ENCODE assay signal across 1 cellular context in the genomic region with DNA sequence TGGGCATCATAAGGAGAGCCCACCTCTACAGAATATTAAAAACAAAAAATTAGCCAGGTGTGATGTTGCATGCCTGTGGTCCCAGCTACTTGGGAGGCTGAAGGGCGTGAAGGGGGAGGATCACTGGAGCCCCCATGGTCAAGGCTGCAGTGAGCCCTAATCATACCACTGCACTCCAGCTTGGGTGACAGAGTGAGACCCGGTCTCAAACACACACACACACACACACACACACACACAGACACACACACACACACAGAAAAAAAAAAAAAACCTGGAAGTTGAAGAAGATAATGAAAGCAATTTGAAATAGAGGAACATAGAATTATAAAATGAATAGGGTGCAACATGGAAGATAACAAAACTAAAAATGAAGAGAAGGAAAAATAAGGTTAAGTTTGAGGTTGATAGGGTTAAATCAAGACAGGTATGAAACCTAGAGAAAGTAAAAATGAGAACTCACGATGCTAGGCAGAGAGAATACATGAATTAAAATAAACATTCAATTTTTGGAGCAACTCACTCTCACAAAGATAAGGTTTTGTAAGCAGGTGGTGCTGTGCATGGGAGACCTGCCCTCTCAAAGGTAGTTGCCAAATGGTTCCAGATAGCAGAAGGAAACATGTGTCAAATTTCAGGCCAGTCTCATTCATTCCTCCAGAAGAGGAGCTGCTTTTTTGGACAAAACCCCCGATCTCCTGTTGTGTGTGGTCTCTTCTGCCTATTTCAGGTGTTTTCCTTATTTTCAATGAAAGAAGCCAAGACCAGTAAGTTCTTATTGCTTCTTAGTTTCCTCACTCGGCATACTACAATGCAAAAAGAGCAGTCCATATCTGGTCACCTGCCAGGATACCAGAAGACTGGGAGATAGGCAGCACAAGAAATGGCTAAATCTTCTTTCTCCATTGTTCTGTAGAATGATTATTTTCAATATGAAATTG.
TF ChIP-seq lines count a peak whose summit lies in the region.

No MANE protein-coding gene starts in this region.

TF ChIP-seq in K562, 482 proteins besides CTCF, POLR2A, EP300 and RAD21 (continued from another document and continues in another):
- TF ChIP-seq, protein P1, sequence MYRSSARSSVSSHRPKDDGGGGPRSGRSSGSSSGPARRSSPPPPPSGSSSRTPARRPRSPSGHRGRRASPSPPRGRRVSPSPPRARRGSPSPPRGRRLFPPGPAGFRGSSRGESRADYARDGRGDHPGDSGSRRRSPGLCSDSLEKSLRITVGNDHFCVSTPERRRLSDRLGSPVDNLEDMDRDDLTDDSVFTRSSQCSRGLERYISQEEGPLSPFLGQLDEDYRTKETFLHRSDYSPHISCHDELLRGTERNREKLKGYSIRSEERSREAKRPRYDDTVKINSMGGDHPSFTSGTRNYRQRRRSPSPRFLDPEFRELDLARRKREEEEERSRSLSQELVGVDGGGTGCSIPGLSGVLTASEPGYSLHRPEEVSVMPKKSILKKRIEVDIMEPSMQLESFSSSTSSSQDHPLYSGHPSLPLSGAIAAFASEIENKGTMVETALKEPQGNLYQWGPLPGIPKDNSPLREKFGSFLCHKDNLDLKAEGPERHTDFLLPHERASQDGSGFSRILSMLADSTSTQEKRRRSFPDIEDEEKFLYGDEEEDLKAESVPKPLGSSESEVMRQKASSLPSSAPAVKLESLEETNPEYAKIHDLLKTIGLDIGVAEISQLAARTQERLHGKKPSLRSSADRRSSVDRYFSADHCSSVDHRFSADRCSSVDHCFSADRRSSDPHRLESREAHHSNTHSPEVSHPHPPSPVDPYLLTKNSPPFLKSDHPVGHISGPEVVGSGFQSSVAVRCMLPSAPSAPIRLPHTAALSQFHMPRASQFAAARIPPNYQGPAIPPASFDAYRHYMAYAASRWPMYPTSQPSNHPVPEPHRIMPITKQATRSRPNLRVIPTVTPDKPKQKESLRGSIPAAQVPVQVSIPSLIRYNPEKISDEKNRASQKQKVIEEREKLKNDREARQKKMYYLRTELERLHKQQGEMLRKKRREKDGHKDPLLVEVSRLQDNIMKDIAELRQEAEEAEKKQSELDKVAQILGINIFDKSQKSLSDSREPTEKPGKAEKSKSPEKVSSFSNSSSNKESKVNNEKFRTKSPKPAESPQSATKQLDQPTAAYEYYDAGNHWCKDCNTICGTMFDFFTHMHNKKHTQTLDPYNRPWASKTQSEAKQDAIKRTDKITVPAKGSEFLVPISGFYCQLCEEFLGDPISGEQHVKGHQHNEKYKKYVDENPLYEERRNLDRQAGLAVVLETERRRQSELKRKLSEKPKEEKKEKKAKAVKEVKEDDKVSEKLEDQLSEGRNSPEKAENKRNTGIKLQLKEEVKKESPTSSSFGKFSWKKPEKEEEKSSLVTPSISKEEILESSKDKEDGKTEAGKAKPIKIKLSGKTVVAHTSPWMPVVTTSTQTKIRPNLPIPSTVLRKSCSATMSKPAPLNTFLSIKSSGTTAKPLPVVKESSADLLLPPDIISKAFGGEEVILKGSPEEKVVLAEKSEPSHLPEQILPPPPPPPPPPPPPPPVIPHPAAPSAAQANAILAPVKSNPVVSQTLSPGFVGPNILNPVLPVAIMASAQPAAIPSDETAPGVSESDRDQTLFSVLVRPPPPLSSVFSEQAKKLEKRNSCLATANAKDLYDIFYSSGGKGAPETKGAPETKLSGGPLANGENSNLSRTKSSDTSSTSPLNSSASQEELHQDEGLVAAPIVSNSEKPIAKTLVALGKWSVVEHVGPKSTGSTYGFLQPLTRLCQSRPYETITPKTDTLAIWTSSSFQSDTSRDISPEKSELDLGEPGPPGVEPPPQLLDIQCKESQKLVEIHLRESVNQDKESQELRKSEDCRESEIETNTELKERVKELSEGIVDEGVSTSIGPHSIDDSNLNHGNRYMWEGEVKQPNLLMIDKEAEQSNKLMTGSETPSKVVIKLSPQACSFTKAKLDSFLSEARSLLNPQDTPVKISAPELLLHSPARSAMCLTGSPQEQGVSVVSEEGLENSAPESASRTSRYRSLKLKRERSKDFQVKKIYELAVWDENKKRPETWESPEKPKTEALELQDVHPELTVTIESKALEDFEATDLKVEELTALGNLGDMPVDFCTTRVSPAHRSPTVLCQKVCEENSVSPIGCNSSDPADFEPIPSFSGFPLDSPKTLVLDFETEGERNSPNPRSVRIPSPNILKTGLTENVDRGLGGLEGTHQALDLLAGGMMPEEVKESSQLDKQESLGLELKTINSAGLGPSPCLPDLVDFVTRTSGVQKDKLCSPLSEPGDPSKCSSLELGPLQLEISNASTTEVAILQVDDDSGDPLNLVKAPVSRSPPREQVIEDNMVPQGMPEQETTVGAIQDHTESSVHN (IDR thresholded peaks at IDR 0.05; ENCODE audit: borderline replicate concordance in 1 of 2, low read depth in 1 of 2): no peak
- TF ChIP-seq, protein P2, sequence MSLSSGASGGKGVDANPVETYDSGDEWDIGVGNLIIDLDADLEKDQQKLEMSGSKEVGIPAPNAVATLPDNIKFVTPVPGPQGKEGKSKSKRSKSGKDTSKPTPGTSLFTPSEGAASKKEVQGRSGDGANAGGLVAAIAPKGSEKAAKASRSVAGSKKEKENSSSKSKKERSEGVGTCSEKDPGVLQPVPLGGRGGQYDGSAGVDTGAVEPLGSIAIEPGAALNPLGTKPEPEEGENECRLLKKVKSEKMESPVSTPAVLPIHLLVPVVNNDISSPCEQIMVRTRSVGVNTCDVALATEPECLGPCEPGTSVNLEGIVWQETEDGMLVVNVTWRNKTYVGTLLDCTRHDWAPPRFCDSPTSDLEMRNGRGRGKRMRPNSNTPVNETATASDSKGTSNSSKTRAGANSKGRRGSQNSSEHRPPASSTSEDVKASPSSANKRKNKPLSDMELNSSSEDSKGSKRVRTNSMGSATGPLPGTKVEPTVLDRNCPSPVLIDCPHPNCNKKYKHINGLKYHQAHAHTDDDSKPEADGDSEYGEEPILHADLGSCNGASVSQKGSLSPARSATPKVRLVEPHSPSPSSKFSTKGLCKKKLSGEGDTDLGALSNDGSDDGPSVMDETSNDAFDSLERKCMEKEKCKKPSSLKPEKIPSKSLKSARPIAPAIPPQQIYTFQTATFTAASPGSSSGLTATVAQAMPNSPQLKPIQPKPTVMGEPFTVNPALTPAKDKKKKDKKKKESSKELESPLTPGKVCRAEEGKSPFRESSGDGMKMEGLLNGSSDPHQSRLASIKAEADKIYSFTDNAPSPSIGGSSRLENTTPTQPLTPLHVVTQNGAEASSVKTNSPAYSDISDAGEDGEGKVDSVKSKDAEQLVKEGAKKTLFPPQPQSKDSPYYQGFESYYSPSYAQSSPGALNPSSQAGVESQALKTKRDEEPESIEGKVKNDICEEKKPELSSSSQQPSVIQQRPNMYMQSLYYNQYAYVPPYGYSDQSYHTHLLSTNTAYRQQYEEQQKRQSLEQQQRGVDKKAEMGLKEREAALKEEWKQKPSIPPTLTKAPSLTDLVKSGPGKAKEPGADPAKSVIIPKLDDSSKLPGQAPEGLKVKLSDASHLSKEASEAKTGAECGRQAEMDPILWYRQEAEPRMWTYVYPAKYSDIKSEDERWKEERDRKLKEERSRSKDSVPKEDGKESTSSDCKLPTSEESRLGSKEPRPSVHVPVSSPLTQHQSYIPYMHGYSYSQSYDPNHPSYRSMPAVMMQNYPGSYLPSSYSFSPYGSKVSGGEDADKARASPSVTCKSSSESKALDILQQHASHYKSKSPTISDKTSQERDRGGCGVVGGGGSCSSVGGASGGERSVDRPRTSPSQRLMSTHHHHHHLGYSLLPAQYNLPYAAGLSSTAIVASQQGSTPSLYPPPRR (CRISPR knock-in tag; IDR thresholded peaks at IDR 0.05; ENCODE audit: borderline replicate concordance): no peak
- TF ChIP-seq ZBTB7A (IDR thresholded peaks at IDR 0.05; ENCODE audit: borderline replicate concordance, control insufficient read depth, low read depth, low read length) (peak; percentile 61; the same call in 1 of the 2 replicates), KLF13 (tag; IDR thresholded peaks at IDR 0.05; ENCODE audit: borderline replicate concordance, low read depth) (no peak), RBM22 (IDR thresholded peaks at IDR 0.05; ENCODE audit: low read depth, low read length, poor library complexity, severe bottlenecking) (no peak), FOXP1 (CRISPR knock-in tag; IDR thresholded peaks at IDR 0.05) (no peak), LARP7 (IDR thresholded peaks at IDR 0.05) (peak; percentile 81; the same call in 1 of the 2 replicates), HMGXB4 (CRISPR knock-in tag; IDR thresholded peaks at IDR 0.05) (no peak), SREBF1 (IDR thresholded peaks at IDR 0.05; ENCODE audit: borderline replicate concordance, low read depth, low read length) (no peak), ARID1B (IDR thresholded peaks at IDR 0.05) (peak; percentile 47), NEUROD1 (IDR thresholded peaks at IDR 0.05; ENCODE audit: borderline replicate concordance, low read depth, low read length, partially characterized antibody) (no peak), MAFG (tag; conservative IDR thresholded peaks at IDR 0.05) (0 out of 2 replicates have a peak, but pooled peaks have one; percentile 20), ZKSCAN8 (CRISPR knock-in tag; IDR thresholded peaks at IDR 0.05) (no peak), FIP1L1 (IDR thresholded peaks at IDR 0.05; ENCODE audit: low read depth, low read length, poor library complexity, severe bottlenecking) (no peak), MYBL2 (IDR thresholded peaks at IDR 0.05; ENCODE audit: low read depth) (no peak), MYBL2 (CRISPR knock-in tag; IDR thresholded peaks at IDR 0.05; ENCODE audit: borderline replicate concordance) (no peak), ZNF699 (CRISPR knock-in tag; IDR thresholded peaks at IDR 0.05; ENCODE audit: insufficient replicate concordance) (no peak)
- TF ChIP-seq, protein P3, sequence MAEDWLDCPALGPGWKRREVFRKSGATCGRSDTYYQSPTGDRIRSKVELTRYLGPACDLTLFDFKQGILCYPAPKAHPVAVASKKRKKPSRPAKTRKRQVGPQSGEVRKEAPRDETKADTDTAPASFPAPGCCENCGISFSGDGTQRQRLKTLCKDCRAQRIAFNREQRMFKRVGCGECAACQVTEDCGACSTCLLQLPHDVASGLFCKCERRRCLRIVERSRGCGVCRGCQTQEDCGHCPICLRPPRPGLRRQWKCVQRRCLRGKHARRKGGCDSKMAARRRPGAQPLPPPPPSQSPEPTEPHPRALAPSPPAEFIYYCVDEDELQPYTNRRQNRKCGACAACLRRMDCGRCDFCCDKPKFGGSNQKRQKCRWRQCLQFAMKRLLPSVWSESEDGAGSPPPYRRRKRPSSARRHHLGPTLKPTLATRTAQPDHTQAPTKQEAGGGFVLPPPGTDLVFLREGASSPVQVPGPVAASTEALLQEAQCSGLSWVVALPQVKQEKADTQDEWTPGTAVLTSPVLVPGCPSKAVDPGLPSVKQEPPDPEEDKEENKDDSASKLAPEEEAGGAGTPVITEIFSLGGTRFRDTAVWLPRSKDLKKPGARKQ (CRISPR knock-in tag; IDR thresholded peaks at IDR 0.05): no peak
- TF ChIP-seq, protein P4, sequence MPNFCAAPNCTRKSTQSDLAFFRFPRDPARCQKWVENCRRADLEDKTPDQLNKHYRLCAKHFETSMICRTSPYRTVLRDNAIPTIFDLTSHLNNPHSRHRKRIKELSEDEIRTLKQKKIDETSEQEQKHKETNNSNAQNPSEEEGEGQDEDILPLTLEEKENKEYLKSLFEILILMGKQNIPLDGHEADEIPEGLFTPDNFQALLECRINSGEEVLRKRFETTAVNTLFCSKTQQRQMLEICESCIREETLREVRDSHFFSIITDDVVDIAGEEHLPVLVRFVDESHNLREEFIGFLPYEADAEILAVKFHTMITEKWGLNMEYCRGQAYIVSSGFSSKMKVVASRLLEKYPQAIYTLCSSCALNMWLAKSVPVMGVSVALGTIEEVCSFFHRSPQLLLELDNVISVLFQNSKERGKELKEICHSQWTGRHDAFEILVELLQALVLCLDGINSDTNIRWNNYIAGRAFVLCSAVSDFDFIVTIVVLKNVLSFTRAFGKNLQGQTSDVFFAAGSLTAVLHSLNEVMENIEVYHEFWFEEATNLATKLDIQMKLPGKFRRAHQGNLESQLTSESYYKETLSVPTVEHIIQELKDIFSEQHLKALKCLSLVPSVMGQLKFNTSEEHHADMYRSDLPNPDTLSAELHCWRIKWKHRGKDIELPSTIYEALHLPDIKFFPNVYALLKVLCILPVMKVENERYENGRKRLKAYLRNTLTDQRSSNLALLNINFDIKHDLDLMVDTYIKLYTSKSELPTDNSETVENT (CRISPR knock-in tag; IDR thresholded peaks at IDR 0.05): no peak
- TF ChIP-seq, protein P5, sequence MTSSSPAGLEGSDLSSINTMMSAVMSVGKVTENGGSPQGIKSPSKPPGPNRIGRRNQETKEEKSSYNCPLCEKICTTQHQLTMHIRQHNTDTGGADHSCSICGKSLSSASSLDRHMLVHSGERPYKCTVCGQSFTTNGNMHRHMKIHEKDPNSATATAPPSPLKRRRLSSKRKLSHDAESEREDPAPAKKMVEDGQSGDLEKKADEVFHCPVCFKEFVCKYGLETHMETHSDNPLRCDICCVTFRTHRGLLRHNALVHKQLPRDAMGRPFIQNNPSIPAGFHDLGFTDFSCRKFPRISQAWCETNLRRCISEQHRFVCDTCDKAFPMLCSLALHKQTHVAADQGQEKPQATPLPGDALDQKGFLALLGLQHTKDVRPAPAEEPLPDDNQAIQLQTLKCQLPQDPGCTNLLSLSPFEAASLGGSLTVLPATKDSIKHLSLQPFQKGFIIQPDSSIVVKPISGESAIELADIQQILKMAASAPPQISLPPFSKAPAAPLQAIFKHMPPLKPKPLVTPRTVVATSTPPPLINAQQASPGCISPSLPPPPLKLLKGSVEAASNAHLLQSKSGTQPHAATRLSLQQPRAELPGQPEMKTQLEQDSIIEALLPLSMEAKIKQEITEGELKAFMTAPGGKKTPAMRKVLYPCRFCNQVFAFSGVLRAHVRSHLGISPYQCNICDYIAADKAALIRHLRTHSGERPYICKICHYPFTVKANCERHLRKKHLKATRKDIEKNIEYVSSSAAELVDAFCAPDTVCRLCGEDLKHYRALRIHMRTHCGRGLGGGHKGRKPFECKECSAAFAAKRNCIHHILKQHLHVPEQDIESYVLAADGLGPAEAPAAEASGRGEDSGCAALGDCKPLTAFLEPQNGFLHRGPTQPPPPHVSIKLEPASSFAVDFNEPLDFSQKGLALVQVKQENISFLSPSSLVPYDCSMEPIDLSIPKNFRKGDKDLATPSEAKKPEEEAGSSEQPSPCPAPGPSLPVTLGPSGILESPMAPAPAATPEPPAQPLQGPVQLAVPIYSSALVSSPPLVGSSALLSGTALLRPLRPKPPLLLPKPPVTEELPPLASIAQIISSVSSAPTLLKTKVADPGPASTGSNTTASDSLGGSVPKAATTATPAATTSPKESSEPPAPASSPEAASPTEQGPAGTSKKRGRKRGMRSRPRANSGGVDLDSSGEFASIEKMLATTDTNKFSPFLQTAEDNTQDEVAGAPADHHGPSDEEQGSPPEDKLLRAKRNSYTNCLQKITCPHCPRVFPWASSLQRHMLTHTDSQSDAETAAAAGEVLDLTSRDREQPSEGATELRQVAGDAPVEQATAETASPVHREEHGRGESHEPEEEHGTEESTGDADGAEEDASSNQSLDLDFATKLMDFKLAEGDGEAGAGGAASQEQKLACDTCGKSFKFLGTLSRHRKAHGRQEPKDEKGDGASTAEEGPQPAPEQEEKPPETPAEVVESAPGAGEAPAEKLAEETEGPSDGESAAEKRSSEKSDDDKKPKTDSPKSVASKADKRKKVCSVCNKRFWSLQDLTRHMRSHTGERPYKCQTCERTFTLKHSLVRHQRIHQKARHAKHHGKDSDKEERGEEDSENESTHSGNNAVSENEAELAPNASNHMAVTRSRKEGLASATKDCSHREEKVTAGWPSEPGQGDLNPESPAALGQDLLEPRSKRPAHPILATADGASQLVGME (CRISPR knock-in tag; IDR thresholded peaks at IDR 0.05): no peak
